ENCODE assay signal across 18 cellular contexts in the genomic region with DNA sequence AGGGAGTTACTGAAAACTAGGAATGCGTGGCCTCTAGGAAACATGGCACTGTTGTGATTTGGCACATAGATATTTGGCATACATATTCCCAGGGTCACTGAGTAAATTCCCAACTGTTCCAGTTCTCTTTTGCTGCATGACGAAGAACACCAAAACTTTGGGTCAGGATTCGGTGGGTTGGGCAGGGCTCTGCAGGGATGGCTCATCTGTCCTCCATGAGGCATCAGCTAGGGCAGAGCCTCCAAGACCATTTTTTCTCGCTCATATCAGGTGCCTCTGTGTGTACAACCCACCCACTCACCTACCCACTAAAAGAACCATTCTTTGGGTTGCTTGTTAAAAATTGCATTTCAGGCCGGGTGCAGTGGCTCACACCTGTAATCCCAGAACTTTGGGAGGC. TPM values are rescaled to one million over a fixed set of nuclear protein-coding genes. Genes with fewer than 3 reads are reported as not detected.
A peak's percentile ranks its signal among the peaks of the same experiment; 100 is the strongest.
DNase-seq lines count a peak whose midpoint lies in the region; ATAC-seq, FAIRE-seq and TF ChIP-seq lines count a peak whose summit lies in the region.
"Had no signal": no experiment of that assay in that cellular context is flagged by ENCODE, and none has a peak within 500 bp of the region (broad histone marks: within the 10 kb centered on the region; RNA-seq: fewer than 3 reads in every experiment).

No MANE protein-coding gene starts in this region.

- H3K9me1 ChIP-seq in K562 (ENCODE audit: control insufficient read depth, insufficient read depth, low read length), result no peaks in the 10 kb centered on the region

- no peaks in the 10 kb centered on the region for H3K79me2 ChIP-seq in GM23338 (replicated peaks; ENCODE audit: insufficient read depth)
- H3K79me2 ChIP-seq in K562 (ENCODE audit: control insufficient read depth, insufficient read depth, low read length), result no peaks in the 10 kb centered on the region

- in situ Hi-C loops in K562 (cut with MboI), result no loop called here

- H3K4me1 ChIP-seq in GM23338 (ENCODE audit: insufficient read depth), result peaks cover 5% of the 10 kb centered on the region
- peaks cover 24 to 32% of the 10 kb centered on the region in 2 experiments for H3K4me1 ChIP-seq in K562 (replicated peaks in 1 of 2; ENCODE audit: control insufficient read depth in 2 of 2, insufficient read depth in 2 of 2, low read length in 2 of 2)
- peaks cover 25 to 32% of the 10 kb centered on the region in 2 experiments for H3K4me1 ChIP-seq in neutrophil (ENCODE audit: control insufficient read depth in 1 of 2, insufficient read depth in 1 of 2, low read depth in 1 of 2, low read length in 1 of 2)

- no peak for TF ChIP-seq POLR2A in K562 (conservative IDR thresholded peaks at IDR 0.05)

- H3K27me3 ChIP-seq in GM23338 (ENCODE audit: insufficient read depth) (peaks cover 3% of the 10 kb centered on the region; the same call in 1 of the 2 replicates), K562 (ENCODE audit: control insufficient read depth in 2 of 2, insufficient read depth in 2 of 2, low read length in 2 of 2) (no peaks in the 10 kb centered on the region; a peak in 1 of 5 replicates), neutrophil (no peaks in the 10 kb centered on the region)

- no peak for TF ChIP-seq CTCF in GM23338 (conservative IDR thresholded peaks at IDR 0.05; ENCODE audit: low read depth in 2 of 2)
- TF ChIP-seq CTCF in K562 (IDR thresholded peaks at IDR 0.05 in 2 of 3, conservative IDR thresholded peaks at IDR 0.05 in 1 of 3; ENCODE audit: insufficient read depth in 2 of 3, low read depth in 1 of 3, low read length in 3 of 3), result no peak
- TF ChIP-seq CTCF in neutrophil (IDR thresholded peaks at IDR 0.05), result no peak

- no peak for TF ChIP-seq EP300 in K562 (IDR thresholded peaks at IDR 0.05; ENCODE audit: low read length)

- no peak overlapping the region for H3K4me2 ChIP-seq in GM23338
- no peak overlapping the region for H3K4me2 ChIP-seq in K562 (ENCODE audit: insufficient read depth, low read length)
- H3K4me2 ChIP-seq: KMS-11 had no signal

- BruUV-seq in K562 (replicated peaks; lab: Mats Ljungman, UMichigan), result no TSS peak

- CTCF ChIA-PET in K562 (lab: Yijun Ruan, JAX; ENCODE audit: low intra/inter-chr PET ratio), result no interaction called here
- CTCF ChIA-PET in HEK293T (lab: Yijun Ruan, JAX), result no interaction called here

- ATAC-seq in GM23338 (no peak), K562 (no peak), GM21786 (IDR thresholded peaks at IDR 0.05; ENCODE audit: unreplicated experiment) (no peak)

- peaks cover 7% of the 10 kb centered on the region; the same call in 1 of the 2 replicates for H3F3A ChIP-seq in GM23338 (replicated peaks; ENCODE audit: low read depth)

- no peaks in the 10 kb centered on the region for H3K9me3 ChIP-seq in K562 (replicated peaks; ENCODE audit: control insufficient read depth, insufficient read depth, low read depth, low read length)
- H3K9me3 ChIP-seq in neutrophil, result no peaks in the 10 kb centered on the region

- peaks cover 8% of the 10 kb centered on the region; the same call in 2 of the 3 replicates for H3K36me3 Mint-ChIP-seq in GM23338 (ENCODE audit: low read depth)

- H3K9ac ChIP-seq in K562 (ENCODE audit: insufficient read depth in 1 of 2, low read depth in 2 of 2, low read length in 2 of 2), result no peak overlapping the region
- H3K9ac ChIP-seq: GM23248, KMS-11 had no signal

- POLR2A ChIA-PET in K562 (lab: Yijun Ruan, JAX), result interaction anchor here (1.3 kb wide), 1 partner anchor 9 kb away, joined by 3 read pairs; no protein-coding TSS in a partner anchor
- POLR2A ChIA-PET in HEK293T (lab: Yijun Ruan, JAX), result no interaction called here

- peaks cover 24% of the 10 kb centered on the region for H3K27me3 Mint-ChIP-seq in GM23338 (ENCODE audit: insufficient read depth, low read depth, poor library complexity)

- 84% methylated on average over 5 of the region's 5 CpGs for WGBS in K562 (ENCODE audit: insufficient coverage, low coverage, missing lambda C conversion rate)

- peaks cover 13% of the 10 kb centered on the region for H3K4me1 Mint-ChIP-seq in GM23338

- H3K36me3 ChIP-seq in GM23338 (ENCODE audit: insufficient read depth) (no peaks in the 10 kb centered on the region), K562 (ENCODE audit: control insufficient read depth, insufficient read depth, low read length) (peaks cover 16% of the 10 kb centered on the region; the same call in 2 of the 3 replicates), neutrophil (peaks cover 5% of the 10 kb centered on the region)

- no peaks in the 10 kb centered on the region for H4K20me1 ChIP-seq in GM23338 (replicated peaks; ENCODE audit: insufficient read depth)
- no peaks in the 10 kb centered on the region for H4K20me1 ChIP-seq in K562 (replicated peaks; ENCODE audit: control insufficient read depth, insufficient read depth, low read length)

- H3K27ac Mint-ChIP-seq in GM23338, result no peak overlapping the region

- intact Hi-C loops in K562 (cut with micrococcal nuclease), result loop anchor here (5.0 kb wide), 1 partner anchor 699 kb away; no protein-coding TSS in a partner anchor

- no peak overlapping the region for H3K4me3 Mint-ChIP-seq in GM23338

- no peak for DNase-seq in GM23338 (ENCODE audit: low spot score)
- DNase-seq in K562 (ENCODE audit: extremely low read depth in 1 of 4, low spot score in 3 of 4), result no peak
- DNase-seq in substantia nigra (lab: John Stamatoyannopoulos, UW), result no peak
- DNase-seq in RPMI8226, result no peak
- no peak for DNase-seq in DMS79 (lab: John Stamatoyannopoulos, UW)
- no peak for DNase-seq in HEK293T (ENCODE audit: extremely low spot score)
- DNase-seq: DMS 273 treated with DMSO at 0.1 percent for 48 hours, GM23248, HCEC 1CT, NCI-H1436, NCI-H1930, NCI-H345, NCI-H524 treated with DMSO at 0.1 percent for 48 hours had no signal

- H3K9me3 Mint-ChIP-seq in GM23338, result peaks cover 26% of the 10 kb centered on the region; the same call in 2 of the 3 replicates

- H3K4me3 ChIP-seq in GM23338 (no peak overlapping the region), K562 (no peak overlapping the region), neutrophil (ENCODE audit: low read depth in 1 of 2, low read length in 1 of 2) (no peak overlapping the region)
- H3K4me3 ChIP-seq: GM23248 had no signal

- H2AFZ ChIP-seq in GM23338 (no peak overlapping the region), K562 (ENCODE audit: low read depth, low read length) (peak overlapping the region; percentile 79; the same call in 1 of the 2 replicates)
- H2AFZ ChIP-seq: GM23248 had no signal

- H3K27ac ChIP-seq in GM23338 (ENCODE audit: low read depth), result no peak overlapping the region
- H3K27ac ChIP-seq in K562 (ENCODE audit: extremely low read depth, low read depth, low read length), result no peak overlapping the region
- peak overlapping the region; percentile 82 for H3K27ac ChIP-seq in neutrophil
- peak overlapping the region; percentile 36 for H3K27ac ChIP-seq in substantia nigra (ENCODE audit: low read depth, low read length, poor library complexity, severe bottlenecking)
- H3K27ac ChIP-seq: C4-2B, GM23248, KMS-11 had no signal

- TF ChIP-seq RAD21 in K562 (CRISPR knock-in tag; conservative IDR thresholded peaks at IDR 0.05 in 1 of 2, IDR thresholded peaks at IDR 0.05 in 1 of 2), result no peak

- no peak for FAIRE-seq in K562 (lab: Jason Lieb, UNC)
- FAIRE-seq: G401.6 had no signal

- 0 out of 2 replicates have a peak, but pooled peaks cover 3% of the 10 kb centered on the region for H3K9me2 ChIP-seq in GM23338 (ENCODE audit: insufficient read depth)

TF ChIP-seq in GM23338, 12 proteins besides CTCF, POLR2A, EP300 and RAD21:
- TF ChIP-seq ZNF331 (CRISPR knock-in tag; IDR thresholded peaks at IDR 0.05; ENCODE audit: low read depth), result peak; percentile 99
- TF ChIP-seq ZNF114 (CRISPR knock-in tag; IDR thresholded peaks at IDR 0.05), result no peak

TF ChIP-seq in K562, 482 proteins besides CTCF, POLR2A, EP300 and RAD21 (continues in another document):
- no peak for TF ChIP-seq BCL6 (CRISPR knock-in tag; IDR thresholded peaks at IDR 0.05)

TF ChIP-seq in HEK293T, 16 proteins besides CTCF, POLR2A, EP300 and RAD21:
- no peak for TF ChIP-seq ELF4 (IDR thresholded peaks at IDR 0.05)
- TF ChIP-seq FOXM1 (IDR thresholded peaks at IDR 0.05; ENCODE audit: borderline replicate concordance), result no peak

RNA-seq across cellular contexts. Expression of a gene that starts 57.1 kb away (rescaled TPM):
- 70.2 and 96.8 TPM in 2 replicates for total RNA-seq in GM23338 (2014; rRNA removed; shearing (Covaris generic))
- polyA plus RNA-seq in GM23338 (2016; fragmentation: Nextera tagmentation; extraction: Ambion mirVana) (59.3 and 65.3 TPM in 2 replicates), K562 (2011; rRNA removed) (176 and 197 TPM in 2 replicates), K562 (2014; fragmentation: Illumina TruSeq; extraction: Trizol) (144 and 167 TPM in 2 replicates), K562 (2014; fragmentation: Nextera tagmentation; extraction: Ambion mirVana) (100 to 1,000 TPM; 212 to 220 TPM), K562 (2014; rRNA removed) (107 and 110 TPM in 2 replicates)
- total RNA-seq in K562 (2011; cell fraction: chromatin; rRNA removed; ENCODE audit: low replicate concordance), result 114 and 205 TPM in 2 replicates
- total RNA-seq in K562 (2011; cell fraction: nucleolus; rRNA removed), result 79.2 and 86.9 TPM in 2 replicates
- total RNA-seq in K562 (2011; cell fraction: nucleoplasm; rRNA removed), result 142 and 219 TPM in 2 replicates
- total RNA-seq in K562 (2014; rRNA removed) (75.7 and 87.7 TPM in 2 replicates), K562 (2014; rRNA removed; fragmentation: Illumina TruSeq; extraction: Trizol) (129 and 148 TPM in 2 replicates), K562 (2015; rRNA removed; fragmentation: Illumina TruSeq; extraction: Trizol) (94.0 and 97.4 TPM in 2 replicates), K562 (2021) (144 and 147 TPM in 2 replicates)
- polyA plus RNA-seq in K562 (2011; cell fraction: cytosol; rRNA removed), result 34.5 and 75.0 TPM in 2 replicates
- polyA plus RNA-seq in K562 (2011; cell fraction: nucleus; rRNA removed), result 38.8 and 65.1 TPM in 2 replicates
- 157 and 163 TPM in 2 replicates for polyA plus RNA-seq in K562 (2012)
- 241 and 283 TPM in 2 replicates for polyA minus RNA-seq in K562 (2011; rRNA and poly(A)+ RNA removed)
- 83.5 and 101 TPM in 2 replicates for polyA minus RNA-seq in K562 (2011; cell fraction: cytosol; rRNA and poly(A)+ RNA removed)
- 13.6 and 24.5 TPM in 2 replicates for polyA minus RNA-seq in K562 (2011; cell fraction: nucleus; rRNA and poly(A)+ RNA removed)

Comparison
In these comparisons a context has a peak if more than half of its experiments do, and no peak if none do; other contexts are left out.
1. H3K27ac ChIP-seq: peak in neutrophil (single experiment) and substantia nigra (single experiment); none in GM23338 (single experiment) and K562 (single experiment).